14 cellular contexts compared by ENCODE assay signal in genomic region chr14:96136361-96136760, GRCh38.
DNase-seq lines count a peak whose midpoint lies in the region; TF ChIP-seq lines count a peak whose summit lies in the region.
"Had no signal": no experiment of that assay in that cellular context is flagged by ENCODE, and none has a peak within 500 bp of the region (broad histone marks: within the 10 kb centered on the region; RNA-seq: fewer than 3 reads in every experiment).

No MANE protein-coding gene starts in this region.

- H4K20me1 ChIP-seq in osteoblast (ENCODE audit: insufficient read depth, low read length), result no peaks in the 10 kb centered on the region

- intact Hi-C loops in left ventricle myocardium inferior (cut with micrococcal nuclease), result no loop called here

- H3K27ac ChIP-seq in osteoblast (ENCODE audit: low read depth, low read length) (peak overlapping the region; percentile 60), left ventricle myocardium inferior (replicated peaks) (no peak overlapping the region)
- H3K27ac ChIP-seq: testis had no signal

- peak; percentile 48 for DNase-seq in EL
- peak; percentile 75 for DNase-seq in NCI-H2171 treated with DMSO at 0.1 percent for 48 hours (lab: John Stamatoyannopoulos, UW)
- peak; percentile 45 to 78 for DNase-seq in cardiac fibroblast (ENCODE audit: low read depth in 2 of 2)
- peak; percentile 80 for DNase-seq in osteoblast (ENCODE audit: insufficient read length, low spot score, missing footprints)
- no peak for DNase-seq in DMS114 treated with DMSO at 0.1 percent for 48 hours (lab: John Stamatoyannopoulos, UW; ENCODE audit: unreplicated experiment)
- DNase-seq in left ventricle myocardium inferior, result no peak
- DNase-seq in GM20000 (ENCODE audit: low spot score), result no peak
- no peak for DNase-seq in activated effector memory CD4-positive, alpha-beta T cell treated with anti-CD3 and anti-CD28 coated beads, Interleukin-2, amount 50 U/mL, for 16 hours
- DNase-seq: activated CD8-positive, alpha-beta memory T cell treated with anti-CD3 and anti-CD28 coated beads, Interleukin-2, amount 50 U/mL, for 48 hours; aorta; immature natural killer cell; Peyer's patch; testis had no signal

- no peaks in the 10 kb centered on the region for H3K79me2 ChIP-seq in osteoblast (ENCODE audit: insufficient read depth, low read length)

- no peak overlapping the region for H2AFZ ChIP-seq in osteoblast (ENCODE audit: low read length)

- no peaks in the 10 kb centered on the region for H3K27me3 ChIP-seq in osteoblast (ENCODE audit: insufficient read depth, low read length)
- peaks cover 29% of the 10 kb centered on the region for H3K27me3 ChIP-seq in left ventricle myocardium inferior (ENCODE audit: low read depth)
- H3K27me3 ChIP-seq: Peyer's patch, testis had no signal

- TF ChIP-seq CTCF in cardiac fibroblast (IDR thresholded peaks at IDR 0.05; ENCODE audit: low read depth, low read length) (no peak), osteoblast (IDR thresholded peaks at IDR 0.05; ENCODE audit: extremely low read depth, low read depth, low read length) (no peak), left ventricle myocardium inferior (IDR thresholded peaks at IDR 0.05; ENCODE audit: borderline replicate concordance) (no peak), GM20000 (IDR thresholded peaks at IDR 0.05; ENCODE audit: extremely low read depth, missing control alignments) (no peak)

- no peak overlapping the region for H3K4me3 ChIP-seq in cardiac fibroblast (replicated peaks in 1 of 2; ENCODE audit: low read depth in 2 of 2, low read length in 2 of 2)
- H3K4me3 ChIP-seq in osteoblast (ENCODE audit: insufficient read depth, low read length), result no peak overlapping the region
- H3K4me3 ChIP-seq in left ventricle myocardium inferior, result no peak overlapping the region
- H3K4me3 ChIP-seq: K562, Peyer's patch, testis had no signal

- H3K4me1 ChIP-seq in osteoblast (ENCODE audit: insufficient read depth, low read length), result peaks cover 34% of the 10 kb centered on the region
- H3K4me1 ChIP-seq in left ventricle myocardium inferior, result no peaks in the 10 kb centered on the region
- H3K4me1 ChIP-seq: Peyer's patch, testis had no signal

- no peaks in the 10 kb centered on the region for H3K36me3 ChIP-seq in osteoblast (ENCODE audit: insufficient read depth, low read length)
- no peaks in the 10 kb centered on the region for H3K36me3 ChIP-seq in left ventricle myocardium inferior
- H3K36me3 ChIP-seq: Peyer's patch had no signal

- no peak overlapping the region for H3K4me2 ChIP-seq in osteoblast (ENCODE audit: insufficient read depth, low read length)

- H3K9me3 ChIP-seq in osteoblast (ENCODE audit: low read depth, low read length), result no peaks in the 10 kb centered on the region
- peaks cover 22% of the 10 kb centered on the region for H3K9me3 ChIP-seq in left ventricle myocardium inferior (replicated peaks)
- H3K9me3 ChIP-seq: Peyer's patch, testis had no signal

Comparison
In these comparisons a context has a peak if more than half of its experiments do, and no peak if none do; other contexts are left out.
1. DNase-seq: peak in EL (single experiment), NCI-H2171 treated with DMSO at 0.1 percent for 48 hours (single experiment), cardiac fibroblast (2 of 2) and osteoblast (single experiment); none in DMS114 treated with DMSO at 0.1 percent for 48 hours (single experiment), left ventricle myocardium inferior (single experiment), GM20000 (single experiment) and activated effector memory CD4-positive, alpha-beta T cell treated with anti-CD3 and anti-CD28 coated beads, Interleukin-2, amount 50 U/mL, for 16 hours (single experiment).